21 cellular contexts compared by ENCODE assay signal in genomic region chr13:74024856-74025255, GRCh38.
DNase-seq lines count a peak whose midpoint lies in the region; ATAC-seq and TF ChIP-seq lines count a peak whose summit lies in the region.
"Had no signal": no experiment of that assay in that cellular context is flagged by ENCODE, and none has a peak within 500 bp of the region (broad histone marks: within the 10 kb centered on the region; RNA-seq: fewer than 3 reads in every experiment).

No MANE protein-coding gene starts in this region.

- H3K36me3 Mint-ChIP-seq in activated T-cell treated with anti-CD3 and anti-CD28 coated beads, Interleukin-2, amount 50 U/mL, for 72 hours (ENCODE audit: insufficient read depth in 2 of 2), result peaks cover 20 to 22% of the 10 kb centered on the region in 2 donors
- H3K36me3 Mint-ChIP-seq in immature natural killer cell, result peaks cover 17 to 27% (median 26%) of the 10 kb centered on the region in 3 donors

- no peaks in the 10 kb centered on the region for H3K9me3 ChIP-seq in SU-DHL-6 (ENCODE audit: insufficient read depth, low read length)
- no peaks in the 10 kb centered on the region for H3K9me3 ChIP-seq in transverse colon
- H3K9me3 ChIP-seq: psoas muscle, thoracic aorta had no signal

- peaks cover 8% of the 10 kb centered on the region; the same call in 1 of the 2 replicates for H3K36me3 ChIP-seq in SU-DHL-6 (ENCODE audit: low read length)
- H3K36me3 ChIP-seq in transverse colon, result no peaks in the 10 kb centered on the region
- H3K36me3 ChIP-seq: thoracic aorta, WERI-Rb-1 had no signal

- H3K27ac ChIP-seq in SU-DHL-6 (ENCODE audit: low read depth, low read length) (no peak overlapping the region), transverse colon (peak overlapping the region in 3 of 4 donors; percentile 38 to 47 (median 47)), caudate nucleus (ENCODE audit: low read depth, low read length) (no peak overlapping the region)
- H3K27ac ChIP-seq: psoas muscle, thoracic aorta, WERI-Rb-1 had no signal

- no peak for ATAC-seq in activated T-cell treated with anti-CD3 and anti-CD28 coated beads, Interleukin-2, amount 50 U/mL, for 72 hours (replicated peaks in 1 of 2)
- ATAC-seq in HG02678 (IDR thresholded peaks at IDR 0.05; ENCODE audit: unreplicated experiment), result no peak
- ATAC-seq: psoas muscle had no signal

- H3F3A ChIP-seq in SU-DHL-6 (ENCODE audit: insufficient read depth), result peaks cover 16% of the 10 kb centered on the region

- peak overlapping the region; percentile 75 for H3K4me2 ChIP-seq in SU-DHL-6 (ENCODE audit: low read depth, low read length, poor library complexity, severe bottlenecking)

- peaks cover 58% of the 10 kb centered on the region for H3K4me1 Mint-ChIP-seq in activated T-cell treated with anti-CD3 and anti-CD28 coated beads, Interleukin-2, amount 50 U/mL, for 72 hours (ENCODE audit: low read depth)
- peaks cover 82 to 99% of the 10 kb centered on the region in 2 donors for H3K4me1 Mint-ChIP-seq in immature natural killer cell

- H3K4me1 ChIP-seq in transverse colon, result peaks cover 0 to 37% (median 13%) of the 10 kb centered on the region in 4 donors

- TF ChIP-seq POLR2A in transverse colon (IDR thresholded peaks at IDR 0.05), result no peak

- H3K4me3 Mint-ChIP-seq in activated T-cell treated with anti-CD3 and anti-CD28 coated beads, Interleukin-2, amount 50 U/mL, for 72 hours, result peak overlapping the region; percentile 35 to 72
- H3K4me3 Mint-ChIP-seq in immature natural killer cell, result peak overlapping the region; percentile 55 to 72 (median 62)
- H3K4me3 Mint-ChIP-seq: endodermal cell had no signal

- H3K79me2 ChIP-seq in SU-DHL-6 (ENCODE audit: insufficient read depth, low read length), result no peaks in the 10 kb centered on the region; the same call in 1 of the 2 replicates

- intact Hi-C loops in transverse colon (cut with DNase I; ENCODE audit: low total_unique reads), result no loop called here

- DNase-seq in activated T-cell treated with anti-CD3 and anti-CD28 coated beads, Interleukin-2, amount 50 U/mL, for 72 hours, result no peak
- no peak for DNase-seq in activated T-cell treated with anti-CD3 and anti-CD28 coated beads, Interleukin-2, amount 50 U/mL, for 1 hour
- DNase-seq in immature natural killer cell (no peak), transverse colon (no peak), caudate nucleus (lab: John Stamatoyannopoulos, UW) (no peak), COLO668 (lab: John Stamatoyannopoulos, UW; ENCODE audit: unreplicated experiment) (no peak)
- DNase-seq: activated CD8-positive, alpha-beta memory T cell treated with anti-CD3 and anti-CD28 coated beads for 24 hours; activated effector memory CD4-positive, alpha-beta T cell treated with Interleukin-2 at 50 U/mL for 16 hours; aorta; C1 segment of cervical spinal cord; DMS79 treated with DMSO at 0.1 percent for 48 hours; endodermal cell; IMR-90; mesendoderm; NCI-H2029; NCI-H446 treated with DMSO at 0.1 percent for 48 hours; psoas muscle; WERI-Rb-1 had no signal

- H3K9me3 Mint-ChIP-seq in activated T-cell treated with anti-CD3 and anti-CD28 coated beads, Interleukin-2, amount 50 U/mL, for 72 hours, result peaks cover 2 to 11% of the 10 kb centered on the region in 2 donors
- H3K9me3 Mint-ChIP-seq in immature natural killer cell, result no peaks in the 10 kb centered on the region

- H3K9me2 ChIP-seq in SU-DHL-6 (replicated peaks; ENCODE audit: insufficient read depth, low read length), result no peaks in the 10 kb centered on the region

- H3K27me3 Mint-ChIP-seq in activated T-cell treated with anti-CD3 and anti-CD28 coated beads, Interleukin-2, amount 50 U/mL, for 72 hours (ENCODE audit: low read depth), result no peaks in the 10 kb centered on the region
- H3K27me3 Mint-ChIP-seq in immature natural killer cell (ENCODE audit: low read depth in 3 of 3), result peaks cover 0 to 6% (median 1%) of the 10 kb centered on the region in 3 donors

- H3K27ac Mint-ChIP-seq in activated T-cell treated with anti-CD3 and anti-CD28 coated beads, Interleukin-2, amount 50 U/mL, for 72 hours, result peak overlapping the region; percentile 60
- peak overlapping the region; percentile 63 to 92 (median 82) for H3K27ac Mint-ChIP-seq in immature natural killer cell
- H3K27ac Mint-ChIP-seq: endodermal cell had no signal

- H3K4me3 ChIP-seq in SU-DHL-6 (ENCODE audit: insufficient read depth, low read length, poor library complexity, severe bottlenecking) (no peak overlapping the region), transverse colon (no peak overlapping the region)
- H3K4me3 ChIP-seq: psoas muscle, thoracic aorta had no signal

- no peak overlapping the region for H2AFZ ChIP-seq in SU-DHL-6 (ENCODE audit: low read depth, low read length, severe bottlenecking)

- no peak for TF ChIP-seq CTCF in SU-DHL-6 (IDR thresholded peaks at IDR 0.05; ENCODE audit: insufficient read depth, low read length, poor library complexity, severe bottlenecking)
- no peak for TF ChIP-seq CTCF in transverse colon (IDR thresholded peaks at IDR 0.05)

- no peak overlapping the region for H3K9ac ChIP-seq in SU-DHL-6 (ENCODE audit: low read length)

- in situ Hi-C loops in transverse colon (cut with MboI; ENCODE audit: low pct_ligation_motif_present in 1 of 4, low pct_unique_long_range_greater_than_20kb in 1 of 4, low sequenced_read_pairs in 3 of 4), result no loop called here

- H3K27me3 ChIP-seq in SU-DHL-6 (ENCODE audit: low read length) (no peaks in the 10 kb centered on the region), transverse colon (no peaks in the 10 kb centered on the region)

- no peak for TF ChIP-seq EP300 in transverse colon (IDR thresholded peaks at IDR 0.05; ENCODE audit: low read depth)

- no peaks in the 10 kb centered on the region for H4K20me1 ChIP-seq in SU-DHL-6 (ENCODE audit: low read depth, low read length)

Comparison
In these comparisons a context has a peak if more than half of its experiments do, and no peak if none do; other contexts are left out.
1. H3K27ac ChIP-seq: peak in transverse colon (3 of 4); none in SU-DHL-6 (single experiment) and caudate nucleus (single experiment).